17 cellular contexts compared by ENCODE assay signal in genomic region chr4:20283039-20283438, GRCh38. TPM values are rescaled to one million over a fixed set of nuclear protein-coding genes. Genes with fewer than 3 reads are reported as not detected.
"Had no signal": no experiment of that assay in that cellular context is flagged by ENCODE, and none has a peak within 500 bp of the region (broad histone marks: within the 10 kb centered on the region; RNA-seq: fewer than 3 reads in every experiment).

No MANE protein-coding gene starts in this region.

- H3K4me1 ChIP-seq: heart right ventricle had no signal

- H3K27me3 ChIP-seq: esophagus muscularis mucosa, heart right ventricle had no signal

- H3K36me3 ChIP-seq: esophagus muscularis mucosa, heart right ventricle had no signal

- H3K4me3 ChIP-seq: esophagus muscularis mucosa, heart right ventricle had no signal

- DNase-seq: activated CD4-positive, CD25-positive, alpha-beta regulatory T cell treated with anti-CD3 and anti-CD28 coated beads, Interleukin-2, amount 50 U/mL, for 72 hours; activated CD8-positive, alpha-beta memory T cell treated with anti-CD3 and anti-CD28 coated beads for 24 hours; activated effector memory CD4-positive, alpha-beta T cell treated with anti-CD3 and anti-CD28 coated beads, Interleukin-2, amount 50 U/mL, for 16 hours; activated naive CD4-positive, alpha-beta T cell treated with anti-CD3 and anti-CD28 coated beads, Interleukin-2, amount 50 U/mL, for 16 hours; activated T-cell treated with anti-CD3 and anti-CD28 coated beads, Interleukin-2, amount 50 U/mL, for 72 hours; aorta; cortex of kidney; effector CD4-positive, alpha-beta T cell; heart right ventricle; immature natural killer cell; stimulated activated CD8-positive, alpha-beta memory T cell treated with anti-CD3 and anti-CD28 coated beads, Interleukin-4, amount 100 ng/mL, for 48 hours; stimulated activated naive CD4-positive, alpha-beta T cell had no signal

- H3K27me3 Mint-ChIP-seq: central memory CD8-positive, alpha-beta T cell; progenitor cell of endocrine pancreas had no signal

- H3K4me3 Mint-ChIP-seq: activated T-cell treated with anti-CD3 and anti-CD28 coated beads, Interleukin-2, amount 50 U/mL, for 72 hours; central memory CD8-positive, alpha-beta T cell; immature natural killer cell; nephron; T-helper 1 cell treated with Interleukin-12 subunit alpha and Interleukin-12 subunit beta and Interleukin-4 antibody, amounts not matched to agents 30 μg/mL and 1 μg/mL, for 36 hours had no signal

- H3K9me3 Mint-ChIP-seq: nephron; T-helper 1 cell treated with Interleukin-12 subunit alpha and Interleukin-12 subunit beta and Interleukin-4 antibody, amounts not matched to agents 30 μg/mL and 1 μg/mL, for 36 hours had no signal

- H3K27ac Mint-ChIP-seq: activated T-cell treated with anti-CD3 and anti-CD28 coated beads, Interleukin-2, amount 50 U/mL, for 72 hours; immature natural killer cell; nephron; progenitor cell of endocrine pancreas; T-helper 1 cell treated with Interleukin-12 subunit alpha and Interleukin-12 subunit beta and Interleukin-4 antibody, amounts not matched to agents 30 μg/mL and 1 μg/mL, for 36 hours had no signal

- H3K4me1 Mint-ChIP-seq: central memory CD8-positive, alpha-beta T cell; immature natural killer cell; nephron had no signal

- H3K27ac ChIP-seq: esophagus muscularis mucosa, heart right ventricle had no signal

- H3K36me3 Mint-ChIP-seq: immature natural killer cell had no signal

- H3K9me3 ChIP-seq: esophagus muscularis mucosa, heart right ventricle had no signal

RNA-seq across cellular contexts. Expression of gene SLIT2, which starts 31.3 kb away (rescaled TPM):
- total RNA-seq: activated T-cell treated with anti-CD3 and anti-CD28 coated beads, Interleukin-2, amount 50 U/mL, for 72 hours had no signal
- polyA plus RNA-seq: immature natural killer cell had no signal
